ENCODE assay signal across 11 cellular contexts in the genomic region with DNA sequence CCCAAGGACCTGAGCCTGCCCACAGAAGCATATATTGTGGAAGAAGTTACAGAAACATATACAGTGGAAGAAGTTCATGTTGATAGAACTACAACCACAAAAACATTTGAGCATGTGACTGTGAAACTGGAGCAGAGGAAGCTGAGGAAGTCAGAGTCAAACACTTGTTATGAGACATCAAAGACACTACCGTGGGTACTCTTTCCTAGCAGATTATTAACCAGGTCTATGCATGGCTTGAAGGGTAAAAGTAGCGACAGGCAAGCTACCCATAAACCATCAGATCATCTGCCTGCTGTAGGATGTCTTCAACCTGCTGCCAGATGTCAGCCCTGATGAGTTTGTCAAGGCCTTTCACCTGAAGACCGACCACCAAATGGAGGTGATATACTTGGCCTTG. TPM values are rescaled to one million over a fixed set of nuclear protein-coding genes. Genes with fewer than 3 reads are reported as not detected.
A peak's percentile ranks its signal among the peaks of the same experiment; 100 is the strongest.
DNase-seq lines count a peak whose midpoint lies in the region; ATAC-seq and TF ChIP-seq lines count a peak whose summit lies in the region.
"Had no signal": no experiment of that assay in that cellular context is flagged by ENCODE, and none has a peak within 500 bp of the region (broad histone marks: within the 10 kb centered on the region; RNA-seq: fewer than 3 reads in every experiment).

No MANE protein-coding gene starts in this region.

- no peaks in the 10 kb centered on the region for H3K9me3 ChIP-seq in CD4-positive, CD25-positive, alpha-beta regulatory T cell (ENCODE audit: control insufficient read depth in 2 of 2, low read length in 2 of 2)
- no peaks in the 10 kb centered on the region for H3K9me3 ChIP-seq in spleen

- peak overlapping the region; percentile 37 for H3K4me3 ChIP-seq in CD4-positive, CD25-positive, alpha-beta regulatory T cell (ENCODE audit: low read depth, low read length)
- no peak overlapping the region for H3K4me3 ChIP-seq in spleen
- H3K4me3 ChIP-seq: BLaER1 treated with 17β-estradiol and CSF1 and Interleukin-3, amounts not matched to agents 10 nM and 100 nM had no signal

- no peaks in the 10 kb centered on the region for H3K36me3 ChIP-seq in CD4-positive, CD25-positive, alpha-beta regulatory T cell (ENCODE audit: control insufficient read depth, insufficient read depth, low read length)
- peaks cover 0 to 32% (median 3%) of the 10 kb centered on the region in 6 donors for H3K36me3 ChIP-seq in spleen

- TF ChIP-seq POLR2A in spleen (IDR thresholded peaks at IDR 0.05): no peak

- H3K4me3 Mint-ChIP-seq in CD4-positive, CD25-positive, alpha-beta regulatory T cell: peak overlapping the region; percentile 63 to 84 (median 78)
- H3K4me3 Mint-ChIP-seq in activated CD4-positive, alpha-beta memory T cell treated with anti-CD3 and anti-CD28 coated beads, Interleukin-2, amount 10 ng/mL, durations not matched to agents 7 days and 5 days: no peak overlapping the region

- H3K27ac Mint-ChIP-seq in CD4-positive, CD25-positive, alpha-beta regulatory T cell: peak overlapping the region; percentile 91 to 99 (median 96)
- peak overlapping the region; percentile 70 for H3K27ac Mint-ChIP-seq in activated CD4-positive, alpha-beta memory T cell treated with anti-CD3 and anti-CD28 coated beads, Interleukin-2, amount 10 ng/mL, durations not matched to agents 7 days and 5 days

- POLR2A ChIA-PET in activated CD4-positive, alpha-beta memory T cell treated with anti-CD3 and anti-CD28 coated beads, Interleukin-2, amount 10 ng/mL, durations not matched to agents 7 days and 5 days (lab: Charles Lee): interaction anchor here (2.6 kb wide), 1 partner anchor 36 kb away, joined by 19 read pairs; the partner anchor contains the start of gene IVNS1ABP

- H3K36me3 Mint-ChIP-seq in CD4-positive, CD25-positive, alpha-beta regulatory T cell: peaks cover 18% of the 10 kb centered on the region
- peaks cover 6% of the 10 kb centered on the region for H3K36me3 Mint-ChIP-seq in activated CD4-positive, alpha-beta memory T cell treated with anti-CD3 and anti-CD28 coated beads, Interleukin-2, amount 10 ng/mL, durations not matched to agents 7 days and 5 days (ENCODE audit: low read depth)

- H3K27me3 Mint-ChIP-seq in CD4-positive, CD25-positive, alpha-beta regulatory T cell: no peaks in the 10 kb centered on the region
- no peaks in the 10 kb centered on the region for H3K27me3 Mint-ChIP-seq in activated CD4-positive, alpha-beta memory T cell treated with anti-CD3 and anti-CD28 coated beads, Interleukin-2, amount 10 ng/mL, durations not matched to agents 7 days and 5 days
- H3K27me3 Mint-ChIP-seq: naive B cell had no signal

- intact Hi-C loops in spleen (cut with DNase I; ENCODE audit: low total_unique reads): no loop called here

- H3K4me1 ChIP-seq in CD4-positive, CD25-positive, alpha-beta regulatory T cell (ENCODE audit: control insufficient read depth, insufficient read depth, low read length, poor library complexity, severe bottlenecking): peaks cover 49% of the 10 kb centered on the region
- no peaks in the 10 kb centered on the region for H3K4me1 ChIP-seq in spleen

- TF ChIP-seq CTCF in spleen (IDR thresholded peaks at IDR 0.05 in 8 of 11, conservative IDR thresholded peaks at IDR 0.05 in 3 of 11): no peak

- H3K27ac ChIP-seq in CD4-positive, CD25-positive, alpha-beta regulatory T cell (ENCODE audit: insufficient read depth, low read length, poor library complexity, severe bottlenecking): peak overlapping the region; percentile 65
- peak overlapping the region in 3 of 8 donors; percentile 38 to 62 (median 42) for H3K27ac ChIP-seq in spleen
- H3K27ac ChIP-seq: BLaER1 treated with 17β-estradiol and CSF1 and Interleukin-3, amounts not matched to agents 10 nM and 100 nM had no signal

- H3K9me3 Mint-ChIP-seq in CD4-positive, CD25-positive, alpha-beta regulatory T cell: peaks cover 0 to 12% (median 2%) of the 10 kb centered on the region in 7 donors
- H3K9me3 Mint-ChIP-seq in activated CD4-positive, alpha-beta memory T cell treated with anti-CD3 and anti-CD28 coated beads, Interleukin-2, amount 10 ng/mL, durations not matched to agents 7 days and 5 days: peaks cover 2% of the 10 kb centered on the region

- H3K4me1 Mint-ChIP-seq in CD4-positive, CD25-positive, alpha-beta regulatory T cell: peaks cover 36 to 72% (median 59%) of the 10 kb centered on the region in 4 donors
- H3K4me1 Mint-ChIP-seq in activated CD4-positive, alpha-beta memory T cell treated with anti-CD3 and anti-CD28 coated beads, Interleukin-2, amount 10 ng/mL, durations not matched to agents 7 days and 5 days: peaks cover 20% of the 10 kb centered on the region

- CTCF ChIA-PET in activated CD4-positive, alpha-beta memory T cell treated with anti-CD3 and anti-CD28 coated beads, Interleukin-2, amount 10 ng/mL, durations not matched to agents 7 days and 5 days (lab: Charles Lee): interaction anchor here (0.9 to 1.4 kb wide), 3 partner anchors 12 to 400 kb away, joined by 3 to 4 read pairs (median 4); no protein-coding TSS in a partner anchor

- WGBS in spleen, 5 donors: 46 to 62% (median 57%) methylated on average over 3 of the region's 3 CpGs

- DNase-seq in CD4-positive, CD25-positive, alpha-beta regulatory T cell: peak in 2 of 3 donors; percentile 69 to 84
- DNase-seq in GM19240 (ENCODE audit: insufficient read length, low spot score) (peak; percentile 4), spleen (no peak), HK-2 (ENCODE audit: unreplicated experiment) (no peak), foreskin melanocyte (no peak)
- no peak for DNase-seq in activated CD4-positive, alpha-beta memory T cell treated with anti-CD3 and anti-CD28 coated beads, Interleukin-2, amount 10 ng/mL, durations not matched to agents 7 days and 5 days
- DNase-seq in stimulated activated CD4-positive, alpha-beta T cell treated with anti-CD3 and anti-CD28 coated beads, Interleukin-4, amount 100 ng/mL, for 4 hours: no peak
- DNase-seq: naive B cell, NCI-H526 treated with DMSO at 0.1 percent for 48 hours had no signal

- H3K27me3 ChIP-seq in CD4-positive, CD25-positive, alpha-beta regulatory T cell (ENCODE audit: control insufficient read depth, insufficient read depth, low read length): no peaks in the 10 kb centered on the region
- H3K27me3 ChIP-seq in spleen (replicated peaks in 1 of 7): no peaks in the 10 kb centered on the region
- H3K27me3 ChIP-seq: BLaER1 treated with 17β-estradiol and CSF1 and Interleukin-3, amounts not matched to agents 10 nM and 100 nM had no signal

- ATAC-seq in CD4-positive, CD25-positive, alpha-beta regulatory T cell (ENCODE audit: low read depth in 2 of 2): peak; percentile 92 to 96
- peak; percentile 83 for ATAC-seq in HG03060 (IDR thresholded peaks at IDR 0.05; ENCODE audit: low read depth, unreplicated experiment)

RNA-seq across cellular contexts. Expression of gene IVNS1ABP, which starts 35.8 kb away (rescaled TPM):
- 373 TPM for total RNA-seq in CD4-positive, CD25-positive, alpha-beta regulatory T cell
- 10 to 100 TPM; 66.9 to 95.2 (median 79.9) TPM for polyA plus RNA-seq in CD4-positive, CD25-positive, alpha-beta regulatory T cell
- 100 to 1,000 TPM; 136 to 144 TPM for total RNA-seq in activated CD4-positive, alpha-beta memory T cell treated with anti-CD3 and anti-CD28 coated beads, Interleukin-2, amount 10 ng/mL, durations not matched to agents 7 days and 5 days
- total RNA-seq in spleen: 100 to 1,000 TPM in 6 of 7 donors, 10 to 100 TPM in 1; 83.0 to 148 (median 115) TPM
- 10 to 100 TPM; 29.5 to 38.4 (median 31.2) TPM for polyA plus RNA-seq in spleen

Comparison
In these comparisons a context has a peak if more than half of its experiments do, and no peak if none do; other contexts are left out.
1. DNase-seq: peak in CD4-positive, CD25-positive, alpha-beta regulatory T cell (2 of 3) and GM19240 (single experiment); none in activated CD4-positive, alpha-beta memory T cell treated with anti-CD3 and anti-CD28 coated beads, Interleukin-2, amount 10 ng/mL, durations not matched to agents 7 days and 5 days (single experiment), spleen (single experiment), HK-2 (single experiment), stimulated activated CD4-positive, alpha-beta T cell treated with anti-CD3 and anti-CD28 coated beads, Interleukin-4, amount 100 ng/mL, for 4 hours (0 of 2) and foreskin melanocyte (single experiment).